In the genomic region with DNA sequence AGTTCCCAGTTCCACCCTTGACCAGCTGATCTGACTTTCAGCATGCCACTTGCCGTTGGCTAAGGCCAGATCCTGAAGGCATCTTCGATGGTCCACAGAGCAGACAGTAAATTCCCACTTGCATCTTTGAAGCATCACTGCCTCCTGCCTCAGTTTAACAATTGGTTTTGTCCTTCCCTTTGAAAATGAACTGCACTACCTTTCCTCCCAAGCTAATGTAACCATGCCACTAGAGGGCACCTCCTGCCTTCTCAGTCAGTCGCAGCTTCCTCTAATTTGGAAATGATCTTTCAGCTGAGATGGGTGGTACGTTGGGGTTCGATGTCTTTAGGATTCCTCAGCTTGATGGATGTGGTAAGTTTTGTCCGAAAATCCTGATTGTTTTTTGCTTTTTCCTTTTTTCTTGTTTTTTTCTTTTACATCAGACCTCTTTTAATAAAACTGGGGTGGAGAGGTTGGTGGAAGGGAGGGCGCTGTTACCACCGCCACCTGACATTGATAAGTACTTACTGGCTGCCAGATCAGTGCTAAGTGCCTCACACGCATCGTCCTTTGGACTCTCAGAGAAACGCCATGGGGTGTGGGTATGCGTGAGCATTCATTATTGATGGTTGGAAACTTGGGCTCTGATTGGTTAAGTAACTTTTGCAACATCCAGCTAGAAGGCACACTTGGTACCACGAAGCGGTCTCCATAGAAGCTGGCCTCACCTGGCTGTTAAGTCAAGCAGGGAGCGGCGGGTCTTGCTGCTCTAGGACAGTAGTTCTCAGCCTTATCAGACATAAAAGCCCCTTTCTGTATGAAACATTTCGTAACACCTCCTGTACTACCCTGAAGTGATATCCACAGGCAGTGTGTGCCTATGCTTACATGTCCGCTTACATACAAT, we compare ENCODE assay signal across 8 cellular contexts. TPM values are rescaled to one million over a fixed set of nuclear protein-coding genes. Genes with fewer than 3 reads are reported as not detected.
DNase-seq lines count a peak whose midpoint lies in the region; ATAC-seq lines count a peak whose summit lies in the region.

No MANE protein-coding gene starts in this region.

- peak; percentile 77 for DNase-seq in AG08395 (ENCODE audit: low spot score)
- peak; percentile 51 for DNase-seq in NCI-H2227 (lab: John Stamatoyannopoulos, UW; ENCODE audit: unreplicated experiment)
- peak; percentile 58 for DNase-seq in dedifferentiated amniotic fluid mesenchymal stem cell (ENCODE audit: extremely low spot score)
- no peak for DNase-seq in left lobe of liver (ENCODE audit: low spot score)
- peak; percentile 74 for DNase-seq in stimulated activated CD4-positive, alpha-beta T cell treated with anti-CD3 and anti-CD28 coated beads, Interleukin-4, amount 100 ng/mL, for 24 hours

- ATAC-seq in GM18867 (IDR thresholded peaks at IDR 0.05; ENCODE audit: unreplicated experiment), result peak; percentile 40
- ATAC-seq in HG03103 (IDR thresholded peaks at IDR 0.05; ENCODE audit: low read depth, unreplicated experiment), result peak; percentile 24
- peak; percentile 60 to 71 for ATAC-seq in activated CD4-positive, CD25-positive, alpha-beta regulatory T cell treated with anti-CD3 and anti-CD28 coated beads, Interleukin-2, amount 50 U/mL, for 24 hours
- peak; percentile 80 for ATAC-seq in left lobe of liver

RNA-seq across cellular contexts. Expression of gene PTTG1, which starts 16.9 kb away (rescaled TPM):
- total RNA-seq in left lobe of liver, result 0.83 TPM

RNA-seq across cellular contexts. Expression of gene SLU7, which starts 19.7 kb away (rescaled TPM):
- total RNA-seq in left lobe of liver, result 20.1 TPM

RNA-seq across cellular contexts. Expression of gene FAM200C, which starts 38.7 kb away (rescaled TPM):
- 1.2 TPM for total RNA-seq in left lobe of liver

Comparison
In these comparisons a context has a peak if more than half of its experiments do, and no peak if none do; other contexts are left out.
1. ATAC-seq: peak in every context shown above with its lines; median percentile 80 in left lobe of liver; 66 in activated CD4-positive, CD25-positive, alpha-beta regulatory T cell treated with anti-CD3 and anti-CD28 coated beads, Interleukin-2, amount 50 U/mL, for 24 hours; 40 in GM18867; 24 in HG03103.